Comparison of ENCODE assay signal across 8 cellular contexts in the genomic region with DNA sequence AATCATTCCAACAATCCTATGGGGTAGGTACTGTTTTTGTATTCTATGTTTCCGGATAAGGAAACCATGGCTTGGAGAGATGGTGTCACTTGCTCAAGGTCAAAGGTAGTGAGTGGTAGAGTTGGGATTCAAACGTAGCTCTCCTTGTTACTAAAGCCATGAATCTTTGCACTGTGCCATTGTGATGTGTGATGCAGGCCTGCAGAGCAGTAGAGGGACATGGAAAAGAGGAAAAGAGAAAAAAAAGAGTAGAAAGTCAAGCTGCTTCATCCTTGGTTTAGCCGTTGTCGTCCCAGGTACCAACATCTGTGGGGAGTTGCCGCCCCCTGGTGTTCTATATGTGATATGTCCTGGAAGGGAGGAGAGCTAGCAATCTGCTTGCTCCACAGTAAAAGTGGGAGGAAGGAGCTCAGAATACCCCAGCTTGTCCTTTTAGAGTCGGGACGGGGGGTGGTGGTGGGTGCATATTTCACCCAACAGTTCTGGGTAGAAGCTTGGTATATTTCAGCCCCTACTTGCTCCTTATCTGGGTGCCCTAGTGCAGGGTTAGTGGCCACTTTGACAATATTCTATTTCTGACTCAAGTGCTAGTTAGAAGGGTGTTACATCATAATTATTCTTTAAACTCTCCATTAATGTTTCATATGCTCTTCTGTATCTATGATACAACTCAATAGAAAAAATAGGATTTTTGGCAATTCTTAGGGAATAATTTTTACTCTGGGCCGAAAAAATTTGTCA.
DNase-seq lines count a peak whose midpoint lies in the region; ATAC-seq, FAIRE-seq and TF ChIP-seq lines count a peak whose summit lies in the region.

No MANE protein-coding gene starts in this region.

- H3K27ac ChIP-seq in caudate nucleus (ENCODE audit: low read depth, low read length) (no peak overlapping the region), kidney (ENCODE audit: low read depth in 2 of 2, low read length in 2 of 2) (no peak overlapping the region)

- no peaks in the 10 kb centered on the region for H3K36me3 ChIP-seq in kidney (ENCODE audit: control insufficient read depth in 1 of 2, insufficient read depth in 2 of 2, low read length in 2 of 2)

- peaks cover 2 to 3% of the 10 kb centered on the region in 2 donors for H3K4me1 ChIP-seq in kidney (ENCODE audit: control insufficient read depth in 1 of 2, insufficient read depth in 1 of 2, low read depth in 1 of 2, low read length in 2 of 2)

- intact Hi-C loops in kidney (cut with DNase I): loop anchor here (5.0 kb wide), 1 partner anchor 161 kb away; no protein-coding TSS in a partner anchor

- H3K9me3 ChIP-seq in kidney (ENCODE audit: control insufficient read depth in 1 of 2, low read length in 2 of 2): no peaks in the 10 kb centered on the region

- H3K4me3 ChIP-seq in AG09309 (ENCODE audit: control insufficient read depth, low read depth, low read length) (no peak overlapping the region), kidney (ENCODE audit: low read length in 2 of 2) (no peak overlapping the region)

- peak; percentile 47 for ATAC-seq in GM21576 (IDR thresholded peaks at IDR 0.05; ENCODE audit: unreplicated experiment)
- no peak for ATAC-seq in HG02759 (IDR thresholded peaks at IDR 0.05; ENCODE audit: unreplicated experiment)

- no peak overlapping the region for H3K9ac ChIP-seq in kidney (ENCODE audit: low read length in 2 of 2)

- TF ChIP-seq CTCF in AG09309 (IDR thresholded peaks at IDR 0.05; ENCODE audit: control insufficient read depth, insufficient read depth, low read depth, low read length, missing control alignments) (peak; percentile 74), kidney (IDR thresholded peaks at IDR 0.05; ENCODE audit: borderline replicate concordance, extremely low read depth, insufficient read depth) (peak; percentile 87)

- DNase-seq in AG09309 (ENCODE audit: low read depth): peak; percentile 18
- peak; percentile 62 for DNase-seq in NCI-H226
- peak; percentile 44 to 57 (median 51) for DNase-seq in activated CD4-positive, CD25-positive, alpha-beta regulatory T cell (lab: John Stamatoyannopoulos, UW)
- DNase-seq in caudate nucleus (lab: John Stamatoyannopoulos, UW): peak in 57 of 61 donors; percentile 9 to 91 (median 59)
- peak; percentile 70 for DNase-seq in kidney
- peak; percentile 72 for DNase-seq in stimulated activated CD4-positive, alpha-beta T cell treated with anti-CD3 and anti-CD28 coated beads, Interleukin-1b, Interleukin-23, amount 100 ng/mL, for 48 hours

- no peak for FAIRE-seq in kidney (lab: Jason Lieb, UNC)

Comparison
In these comparisons a context has a peak if more than half of its experiments do, and no peak if none do; other contexts are left out.
1. DNase-seq: peak in every context shown above with its lines; median percentile 72 in stimulated activated CD4-positive, alpha-beta T cell treated with anti-CD3 and anti-CD28 coated beads, Interleukin-1b, Interleukin-23, amount 100 ng/mL, for 48 hours; 70 in kidney; 62 in NCI-H226; 59 in caudate nucleus; 51 in activated CD4-positive, CD25-positive, alpha-beta regulatory T cell; 18 in AG09309.